In genomic region chr22:26546282-26546681, GRCh38 we compare ENCODE assay signal across 12 cellular contexts. TPM values are rescaled to one million over a fixed set of nuclear protein-coding genes. Genes with fewer than 3 reads are reported as not detected.
DNase-seq lines count a peak whose midpoint lies in the region; ATAC-seq and TF ChIP-seq lines count a peak whose summit lies in the region.
"Had no signal": no experiment of that assay in that cellular context is flagged by ENCODE, and none has a peak within 500 bp of the region (broad histone marks: within the 10 kb centered on the region; RNA-seq: fewer than 3 reads in every experiment).

No MANE protein-coding gene starts in this region.

- H3K27me3 Mint-ChIP-seq in MCF 10A (ENCODE audit: insufficient read depth, unreplicated experiment), result no peaks in the 10 kb centered on the region
- H3K27me3 Mint-ChIP-seq in activated CD8-positive, alpha-beta T cell treated with anti-CD3 and anti-CD28 coated beads for 36 hours, result no peaks in the 10 kb centered on the region

- H3K36me3 Mint-ChIP-seq in MCF 10A (ENCODE audit: insufficient read depth, unreplicated experiment), result no peaks in the 10 kb centered on the region
- H3K36me3 Mint-ChIP-seq in activated CD8-positive, alpha-beta T cell treated with anti-CD3 and anti-CD28 coated beads for 36 hours (ENCODE audit: low read depth), result peaks cover 38% of the 10 kb centered on the region

- TF ChIP-seq CTCF in MCF 10A (IDR thresholded peaks at IDR 0.05; ENCODE audit: unreplicated experiment) (no peak), breast epithelium (IDR thresholded peaks at IDR 0.05) (no peak)
- no peak for TF ChIP-seq CTCF in activated CD8-positive, alpha-beta T cell treated with anti-CD3 and anti-CD28 coated beads for 36 hours (IDR thresholded peaks at IDR 0.05)

- TF ChIP-seq POLR2A in breast epithelium (IDR thresholded peaks at IDR 0.05), result no peak

- no peaks in the 10 kb centered on the region for H3K27me3 ChIP-seq in breast epithelium
- H3K27me3 ChIP-seq: BE2C had no signal

- ATAC-seq in activated CD8-positive, alpha-beta T cell treated with anti-CD3 and anti-CD28 coated beads for 36 hours, result no peak
- ATAC-seq in left ventricle myocardium superior, result peak; percentile 82
- ATAC-seq: mucosa of descending colon had no signal

- no peaks in the 10 kb centered on the region for H3K4me1 ChIP-seq in breast epithelium
- H3K4me1 ChIP-seq: BE2C had no signal

- intact Hi-C loops in MCF 10A (cut with micrococcal nuclease), result no loop called here
- intact Hi-C loops in breast epithelium (cut with DNase I; ENCODE audit: low total_unique reads), result loop anchor here (5.0 kb wide), 1 partner anchor 84 kb away; no protein-coding TSS in a partner anchor
- intact Hi-C loops in activated CD8-positive, alpha-beta T cell treated with anti-CD3 and anti-CD28 coated beads for 36 hours (cut with micrococcal nuclease), result no loop called here
- intact Hi-C loops in left ventricle myocardium superior (cut with micrococcal nuclease), result no loop called here

- CTCF ChIA-PET in MCF 10A (lab: Yijun Ruan, JAX), result interaction anchor here (1.6 kb wide), 1 partner anchor 12 kb away, joined by 5 read pairs; no protein-coding TSS in a partner anchor
- CTCF ChIA-PET in activated CD8-positive, alpha-beta T cell treated with anti-CD3 and anti-CD28 coated beads for 36 hours (lab: Charles Lee), result interaction anchor here (1.1 to 1.9 kb wide), 2 partner anchors 9 to 43 kb away, joined by 3 to 7 read pairs; no protein-coding TSS in a partner anchor

- BruUV-seq in MCF 10A (replicated peaks; lab: Mats Ljungman, UMichigan), result no TSS peak

- DNase-seq in MCF 10A (ENCODE audit: unreplicated experiment) (no peak), breast epithelium (ENCODE audit: low spot score in 2 of 2) (no peak), left ventricle myocardium superior (peak; percentile 85), DMS 273 (lab: John Stamatoyannopoulos, UW; ENCODE audit: unreplicated experiment) (no peak), amniotic stem cell (lab: John Stamatoyannopoulos, UW) (no peak), SHP77 treated with DMSO at 0.1 percent for 48 hours (lab: John Stamatoyannopoulos, UW) (no peak)
- no peak for DNase-seq in activated CD8-positive, alpha-beta T cell treated with anti-CD3 and anti-CD28 coated beads for 36 hours
- DNase-seq in activated effector memory CD4-positive, alpha-beta T cell treated with anti-CD3 and anti-CD28 coated beads, Interleukin-2, amount 50 U/mL, for 16 hours, result no peak
- DNase-seq: BE2C; mucosa of descending colon; stimulated activated CD4-positive, alpha-beta T cell treated with anti-CD3 and anti-CD28 coated beads, Interleukin-4, amount 100 ng/mL, for 1 hour; stimulated activated naive CD4-positive, alpha-beta T cell had no signal

- H3K27ac Mint-ChIP-seq in MCF 10A (ENCODE audit: low read depth, unreplicated experiment), result peak overlapping the region; percentile 80
- peak overlapping the region; percentile 76 for H3K27ac Mint-ChIP-seq in activated CD8-positive, alpha-beta T cell treated with anti-CD3 and anti-CD28 coated beads for 36 hours

- H3K9me3 Mint-ChIP-seq in MCF 10A (ENCODE audit: unreplicated experiment), result no peaks in the 10 kb centered on the region
- H3K9me3 Mint-ChIP-seq in activated CD8-positive, alpha-beta T cell treated with anti-CD3 and anti-CD28 coated beads for 36 hours, result peaks cover 4% of the 10 kb centered on the region

- no peaks in the 10 kb centered on the region for H3K36me3 ChIP-seq in breast epithelium
- H3K36me3 ChIP-seq: BE2C had no signal

- no peak overlapping the region for H3K4me3 ChIP-seq in breast epithelium
- H3K4me3 ChIP-seq: mucosa of descending colon had no signal

- POLR2A ChIA-PET in MCF 10A (lab: Yijun Ruan, JAX), result no interaction called here
- POLR2A ChIA-PET in activated CD8-positive, alpha-beta T cell treated with anti-CD3 and anti-CD28 coated beads for 36 hours (lab: Charles Lee), result interaction anchor here (0.5 to 0.8 kb wide), 3 partner anchors 9 to 142 kb away, joined by 3 read pairs; no protein-coding TSS in a partner anchor

- H3K27ac ChIP-seq in breast epithelium, result no peak overlapping the region

- no peaks in the 10 kb centered on the region for H3K4me1 Mint-ChIP-seq in MCF 10A (ENCODE audit: insufficient read depth, unreplicated experiment)
- peaks cover 50% of the 10 kb centered on the region for H3K4me1 Mint-ChIP-seq in activated CD8-positive, alpha-beta T cell treated with anti-CD3 and anti-CD28 coated beads for 36 hours (ENCODE audit: low read depth)

- H3K9me3 ChIP-seq in breast epithelium, result no peaks in the 10 kb centered on the region
- H3K9me3 ChIP-seq: BE2C, mucosa of descending colon had no signal

- no peak overlapping the region for H3K4me3 Mint-ChIP-seq in MCF 10A (ENCODE audit: unreplicated experiment)
- no peak overlapping the region for H3K4me3 Mint-ChIP-seq in activated CD8-positive, alpha-beta T cell treated with anti-CD3 and anti-CD28 coated beads for 36 hours

RNA-seq across cellular contexts. Expression of gene TFIP11, which starts 34.0 kb away (rescaled TPM):
- total RNA-seq in MCF 10A (2022), result 41.0 and 58.9 TPM in 2 replicates
- 10 to 100 TPM; 27.5 to 34.5 (median 29.0) TPM for total RNA-seq in breast epithelium
- total RNA-seq in activated CD8-positive, alpha-beta T cell treated with anti-CD3 and anti-CD28 coated beads for 36 hours, result 10 to 100 TPM; 37.4 to 37.8 TPM
- 22.3 TPM for total RNA-seq in left ventricle myocardium superior

RNA-seq across cellular contexts. Expression of gene TPST2, which starts 43.6 kb away (rescaled TPM):
- total RNA-seq in MCF 10A (2022), result 6.1 and 7.0 TPM in 2 replicates
- total RNA-seq in breast epithelium, result 10 to 100 TPM; 36.6 to 81.9 (median 59.8) TPM
- total RNA-seq in activated CD8-positive, alpha-beta T cell treated with anti-CD3 and anti-CD28 coated beads for 36 hours, result 10 to 100 TPM; 30.7 to 33.6 TPM
- 27.1 TPM for total RNA-seq in left ventricle myocardium superior
